Comparison of ENCODE assay signal across 1 cellular context in genomic region chr11:116471608-116472007, GRCh38.
TF ChIP-seq lines count a peak whose summit lies in the region.

No MANE protein-coding gene starts in this region.

TF ChIP-seq in HEK293, 187 proteins besides CTCF, POLR2A, EP300 and RAD21 (continued from another document):
- TF ChIP-seq ZNF518A (tag by site-specific recombination; conservative IDR thresholded peaks at IDR 0.05; ENCODE audit: low read depth) (peak; percentile 55), SP7 (tag by site-specific recombination; IDR thresholded peaks at IDR 0.05) (peak; percentile 40; the same call in 1 of the 2 replicates), ZBTB20 (tag by site-specific recombination; IDR thresholded peaks at IDR 0.05) (peak; percentile 57), KLF1 (tag by site-specific recombination; IDR thresholded peaks at IDR 0.05) (no peak), ZNF555 (tag by site-specific recombination; conservative IDR thresholded peaks at IDR 0.05) (no peak)
- TF ChIP-seq, protein P1, sequence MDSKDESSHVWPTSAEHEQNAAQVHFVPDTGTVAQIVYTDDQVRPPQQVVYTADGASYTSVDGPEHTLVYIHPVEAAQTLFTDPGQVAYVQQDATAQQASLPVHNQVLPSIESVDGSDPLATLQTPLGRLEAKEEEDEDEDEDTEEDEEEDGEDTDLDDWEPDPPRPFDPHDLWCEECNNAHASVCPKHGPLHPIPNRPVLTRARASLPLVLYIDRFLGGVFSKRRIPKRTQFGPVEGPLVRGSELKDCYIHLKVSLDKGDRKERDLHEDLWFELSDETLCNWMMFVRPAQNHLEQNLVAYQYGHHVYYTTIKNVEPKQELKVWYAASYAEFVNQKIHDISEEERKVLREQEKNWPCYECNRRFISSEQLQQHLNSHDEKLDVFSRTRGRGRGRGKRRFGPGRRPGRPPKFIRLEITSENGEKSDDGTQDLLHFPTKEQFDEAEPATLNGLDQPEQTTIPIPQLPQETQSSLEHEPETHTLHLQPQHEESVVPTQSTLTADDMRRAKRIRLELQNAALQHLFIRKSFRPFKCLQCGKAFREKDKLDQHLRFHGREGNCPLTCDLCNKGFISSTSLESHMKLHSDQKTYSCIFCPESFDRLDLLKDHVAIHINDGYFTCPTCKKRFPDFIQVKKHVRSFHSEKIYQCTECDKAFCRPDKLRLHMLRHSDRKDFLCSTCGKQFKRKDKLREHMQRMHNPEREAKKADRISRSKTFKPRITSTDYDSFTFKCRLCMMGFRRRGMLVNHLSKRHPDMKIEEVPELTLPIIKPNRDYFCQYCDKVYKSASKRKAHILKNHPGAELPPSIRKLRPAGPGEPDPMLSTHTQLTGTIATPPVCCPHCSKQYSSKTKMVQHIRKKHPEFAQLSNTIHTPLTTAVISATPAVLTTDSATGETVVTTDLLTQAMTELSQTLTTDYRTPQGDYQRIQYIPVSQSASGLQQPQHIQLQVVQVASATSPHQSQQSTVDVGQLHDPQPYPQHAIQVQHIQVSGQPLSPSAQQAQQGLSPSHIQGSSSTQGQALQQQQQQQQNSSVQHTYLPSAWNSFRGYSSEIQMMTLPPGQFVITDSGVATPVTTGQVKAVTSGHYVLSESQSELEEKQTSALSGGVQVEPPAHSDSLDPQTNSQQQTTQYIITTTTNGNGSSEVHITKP (tag by site-specific recombination; IDR thresholded peaks at IDR 0.05): peak; percentile 70
TF ChIP-seq in HEK293: peak in this region for 8.
